2 cellular contexts compared by ENCODE assay signal in genomic region chr1:183247484-183247883, GRCh38.
A peak's percentile ranks its signal among the peaks of the same experiment; 100 is the strongest.
TF ChIP-seq lines count a peak whose summit lies in the region.

No MANE protein-coding gene starts in this region.

TF ChIP-seq in GM12878, 131 proteins besides CTCF, POLR2A, EP300 and RAD21 (continued from another document):
- TF ChIP-seq MTA2 (IDR thresholded peaks at IDR 0.05; ENCODE audit: low read depth) (peak; percentile 82), TBL1XR1 (IDR thresholded peaks at IDR 0.05; ENCODE audit: low read depth, low read length) (no peak), ZNF274 (IDR thresholded peaks at IDR 0.05; ENCODE audit: insufficient read depth, insufficient read length) (no peak), IRF5 (IDR thresholded peaks at IDR 0.05; ENCODE audit: borderline replicate concordance) (no peak), GABPA (IDR thresholded peaks at IDR 0.05; ENCODE audit: low read depth) (no peak)

TF ChIP-seq in endothelial cell of umbilical vein, 7 proteins besides CTCF, POLR2A, EP300 and RAD21 (continued from another document):
- TF ChIP-seq MYC (IDR thresholded peaks at IDR 0.05; ENCODE audit: low read depth, low read length) = no peak
- TF ChIP-seq POLR2AphosphoS5 (IDR thresholded peaks at IDR 0.05; ENCODE audit: insufficient read depth, low read depth, low read length) = no peak
- TF ChIP-seq JUN (IDR thresholded peaks at IDR 0.05; ENCODE audit: borderline replicate concordance, insufficient read depth, insufficient read length, low read depth) = no peak
- TF ChIP-seq GATA2 (IDR thresholded peaks at IDR 0.05; ENCODE audit: insufficient read depth, insufficient read length, low read depth, low read length) = no peak
- no peak for TF ChIP-seq FOS (IDR thresholded peaks at IDR 0.05; ENCODE audit: borderline replicate concordance, insufficient read depth, low read length)
- no peak for TF ChIP-seq EZH2 (IDR thresholded peaks at IDR 0.05; ENCODE audit: borderline replicate concordance, low read depth, low read length, severe bottlenecking)
